16 cellular contexts compared by ENCODE assay signal in the genomic region with DNA sequence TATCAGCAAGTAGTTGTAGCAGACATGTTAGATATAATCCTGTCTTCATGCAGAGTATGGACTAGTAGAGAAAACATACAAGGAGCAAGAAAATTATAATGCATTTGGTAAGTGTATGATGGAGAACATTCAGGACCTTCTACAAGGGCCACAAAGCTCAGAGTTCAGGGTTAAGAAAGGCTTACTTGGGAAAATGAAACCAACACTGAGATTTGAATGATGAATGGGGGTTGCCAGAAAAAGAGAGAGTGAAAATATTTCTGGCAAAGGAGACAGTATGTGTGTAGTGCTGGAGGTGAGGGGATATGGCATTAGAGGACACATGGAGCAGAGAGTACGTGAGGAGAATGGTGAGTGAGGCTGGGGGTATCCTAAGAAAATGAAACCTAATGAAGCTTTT.
DNase-seq lines count a peak whose midpoint lies in the region; ATAC-seq and TF ChIP-seq lines count a peak whose summit lies in the region.
"Had no signal": no experiment of that assay in that cellular context is flagged by ENCODE, and none has a peak within 500 bp of the region (broad histone marks: within the 10 kb centered on the region; RNA-seq: fewer than 3 reads in every experiment).

No MANE protein-coding gene starts in this region.

- H3K36me3 ChIP-seq in GM23338 (ENCODE audit: insufficient read depth) (no peaks in the 10 kb centered on the region), tibial nerve (no peaks in the 10 kb centered on the region), neuronal stem cell (replicated peaks in 1 of 2; ENCODE audit: control insufficient read depth in 2 of 2, insufficient read depth in 2 of 2, low read length in 2 of 2) (no peaks in the 10 kb centered on the region)

- no peaks in the 10 kb centered on the region for H3K36me3 Mint-ChIP-seq in GM23338 (ENCODE audit: low read depth)

- no peak overlapping the region for H2BK15ac ChIP-seq in neuronal stem cell (ENCODE audit: low read length)

- DNase-seq in GM12865 (ENCODE audit: low read depth): peak; percentile 11
- DNase-seq in GM23338 (ENCODE audit: low spot score): no peak
- no peak for DNase-seq in tibial nerve (ENCODE audit: low spot score in 2 of 2)
- DNase-seq in LoVo (ENCODE audit: low spot score): no peak
- no peak for DNase-seq in neuronal stem cell (ENCODE audit: low spot score)
- no peak for DNase-seq in GM10248 (ENCODE audit: extremely low spot score)
- DNase-seq: activated T-cell treated with anti-CD3 and anti-CD28 coated beads, Interleukin-2, amount 50 U/mL, for 24 hours; amygdala; GOT3 had no signal

- H3K27ac ChIP-seq in GM23338 (ENCODE audit: low read depth) (no peak overlapping the region), tibial nerve (peak overlapping the region in 2 of 4 donors; percentile 37 to 55), neuronal stem cell (replicated peaks; ENCODE audit: low read length) (no peak overlapping the region)
- H3K27ac ChIP-seq: HL-60 had no signal

- POLR2A ChIA-PET in GM10248 (lab: Yijun Ruan, JAX): no interaction called here

- H3K79me1 ChIP-seq in neuronal stem cell (ENCODE audit: low read depth, low read length): no peaks in the 10 kb centered on the region

- H3K4me1 ChIP-seq in GM23338 (ENCODE audit: insufficient read depth): no peaks in the 10 kb centered on the region
- H3K4me1 ChIP-seq in tibial nerve: peaks cover 0 to 24% (median 3%) of the 10 kb centered on the region in 4 donors
- peaks cover 0 to 2% of the 10 kb centered on the region in 2 donors for H3K4me1 ChIP-seq in neuronal stem cell (ENCODE audit: control insufficient read depth in 2 of 2, insufficient read depth in 1 of 2, low read depth in 1 of 2, low read length in 2 of 2)

- H3K9me3 ChIP-seq in tibial nerve (no peaks in the 10 kb centered on the region), neuronal stem cell (replicated peaks in 1 of 2; ENCODE audit: control insufficient read depth in 2 of 2, insufficient read depth in 1 of 2, low read depth in 1 of 2, low read length in 2 of 2) (no peaks in the 10 kb centered on the region)

- ATAC-seq in GM19043 (IDR thresholded peaks at IDR 0.05; ENCODE audit: low read depth, unreplicated experiment) (peak; percentile 71), GM23338 (no peak), HG03378 (IDR thresholded peaks at IDR 0.05; ENCODE audit: unreplicated experiment) (peak; percentile 75)
- ATAC-seq: esophagus mucosa, left lobe of liver had no signal

- no peak for TF ChIP-seq EP300 in tibial nerve (IDR thresholded peaks at IDR 0.05)

- no peaks in the 10 kb centered on the region for H3K4me1 Mint-ChIP-seq in GM23338
- H3K4me1 Mint-ChIP-seq: B cell, nephron had no signal

- H3K9me3 Mint-ChIP-seq in GM23338: no peaks in the 10 kb centered on the region
- H3K9me3 Mint-ChIP-seq: activated T-cell treated with anti-CD3 and anti-CD28 coated beads, Interleukin-2, amount 50 U/mL, for 24 hours; nephron had no signal

- no peak overlapping the region for H2BK5ac ChIP-seq in neuronal stem cell (ENCODE audit: low read length)

- no peaks in the 10 kb centered on the region for H3K9me2 ChIP-seq in GM23338 (ENCODE audit: insufficient read depth)

- TF ChIP-seq POLR2A in tibial nerve (IDR thresholded peaks at IDR 0.05): no peak

- no peaks in the 10 kb centered on the region for H3K27me3 ChIP-seq in GM23338 (ENCODE audit: insufficient read depth)
- no peaks in the 10 kb centered on the region for H3K27me3 ChIP-seq in tibial nerve
- H3K27me3 ChIP-seq in neuronal stem cell (ENCODE audit: control insufficient read depth in 3 of 3, insufficient read depth in 3 of 3, low read depth in 1 of 3, low read length in 3 of 3): peaks cover 0 to 3% (median 0%) of the 10 kb centered on the region in 3 experiments

- 31 to 60% methylated on average over 1 of the region's 1 CpG for WGBS in tibial nerve, 2 donors
- no CpG with 5 or more reads among the region's 1 CpG for WGBS in neuronal stem cell (ENCODE audit: extremely low coverage in 2 of 2, insufficient read length in 2 of 2, insufficient replicate concordance in 1 of 2), 2 donors

- H3K23ac ChIP-seq in neuronal stem cell (ENCODE audit: low read depth, low read length, poor library complexity): no peak overlapping the region

- no peak overlapping the region for H2BK120ac ChIP-seq in neuronal stem cell (ENCODE audit: low read depth, low read length)

- H2AFZ ChIP-seq in GM23338 (0 out of 2 replicates have a peak overlapping the region, but pooled peaks have one; percentile 43), neuronal stem cell (ENCODE audit: low read length) (no peak overlapping the region)

- H3K27ac Mint-ChIP-seq in GM23338: no peak overlapping the region
- H3K27ac Mint-ChIP-seq: activated T-cell treated with anti-CD3 and anti-CD28 coated beads, Interleukin-2, amount 50 U/mL, for 24 hours; B cell; nephron had no signal

- no peak overlapping the region for H2AK5ac ChIP-seq in neuronal stem cell (ENCODE audit: low read depth, low read length)

- H2BK12ac ChIP-seq in neuronal stem cell (ENCODE audit: low read length): no peak overlapping the region

- H3K4me3 Mint-ChIP-seq in GM23338: no peak overlapping the region
- H3K4me3 Mint-ChIP-seq: activated T-cell treated with anti-CD3 and anti-CD28 coated beads, Interleukin-2, amount 50 U/mL, for 24 hours; B cell; nephron had no signal

- TF ChIP-seq CTCF in GM12865 (IDR thresholded peaks at IDR 0.05; ENCODE audit: insufficient read depth, low read depth, low read length, missing control alignments) (no peak), GM23338 (conservative IDR thresholded peaks at IDR 0.05; ENCODE audit: low read depth in 2 of 2) (no peak), tibial nerve (IDR thresholded peaks at IDR 0.05) (no peak), GM10248 (IDR thresholded peaks at IDR 0.05; ENCODE audit: control extremely low read depth, extremely low read depth, low read depth, missing control alignments) (no peak)

- H4K91ac ChIP-seq in neuronal stem cell (ENCODE audit: low read depth, low read length, poor library complexity): no peak overlapping the region

- no peak overlapping the region for H3K18ac ChIP-seq in neuronal stem cell (ENCODE audit: low read length)

- no peak overlapping the region for H3K14ac ChIP-seq in neuronal stem cell (ENCODE audit: low read length)

- no peak overlapping the region for H3K4ac ChIP-seq in neuronal stem cell (ENCODE audit: low read length)

- H3K9ac ChIP-seq in neuronal stem cell (ENCODE audit: low read depth, low read length, poor library complexity): no peak overlapping the region

- H3F3A ChIP-seq in GM23338 (replicated peaks; ENCODE audit: low read depth): no peaks in the 10 kb centered on the region

- no peak overlapping the region for H3K4me3 ChIP-seq in GM12865 (ENCODE audit: low read depth, low read length)
- H3K4me3 ChIP-seq in GM23338: no peak overlapping the region
- no peak overlapping the region for H3K4me3 ChIP-seq in tibial nerve
- H3K4me3 ChIP-seq in neuronal stem cell (ENCODE audit: low read length in 2 of 2): no peak overlapping the region

- CTCF ChIA-PET in GM10248 (lab: Yijun Ruan, JAX): interaction anchor here (1.7 to 2.1 kb wide), 2 partner anchors 13 to 18 kb away, joined by 4 read pairs; no protein-coding TSS in a partner anchor

- no peaks in the 10 kb centered on the region for H4K20me1 ChIP-seq in GM23338 (replicated peaks; ENCODE audit: insufficient read depth)

- no peaks in the 10 kb centered on the region for H3K27me3 Mint-ChIP-seq in GM23338 (ENCODE audit: insufficient read depth, low read depth, poor library complexity)
- H3K27me3 Mint-ChIP-seq: B cell had no signal

- no peak overlapping the region for H3K4me2 ChIP-seq in GM23338
- H3K4me2 ChIP-seq in neuronal stem cell (ENCODE audit: insufficient read depth, low read length, poor library complexity, severe bottlenecking): no peak overlapping the region

- H3K79me2 ChIP-seq in GM23338 (replicated peaks; ENCODE audit: insufficient read depth): no peaks in the 10 kb centered on the region

- no peak overlapping the region for H4K8ac ChIP-seq in neuronal stem cell (ENCODE audit: low read depth, low read length)

TF ChIP-seq in GM23338, 12 proteins besides CTCF, POLR2A, EP300 and RAD21 (continues in another document):
- TF ChIP-seq STAT1 (IDR thresholded peaks at IDR 0.05; ENCODE audit: unreplicated experiment) (no peak), CREB1 (CRISPR knock-in tag; IDR thresholded peaks at IDR 0.05; ENCODE audit: low read depth) (no peak), ZNF331 (CRISPR knock-in tag; IDR thresholded peaks at IDR 0.05; ENCODE audit: low read depth) (no peak)
- TF ChIP-seq, protein P1, sequence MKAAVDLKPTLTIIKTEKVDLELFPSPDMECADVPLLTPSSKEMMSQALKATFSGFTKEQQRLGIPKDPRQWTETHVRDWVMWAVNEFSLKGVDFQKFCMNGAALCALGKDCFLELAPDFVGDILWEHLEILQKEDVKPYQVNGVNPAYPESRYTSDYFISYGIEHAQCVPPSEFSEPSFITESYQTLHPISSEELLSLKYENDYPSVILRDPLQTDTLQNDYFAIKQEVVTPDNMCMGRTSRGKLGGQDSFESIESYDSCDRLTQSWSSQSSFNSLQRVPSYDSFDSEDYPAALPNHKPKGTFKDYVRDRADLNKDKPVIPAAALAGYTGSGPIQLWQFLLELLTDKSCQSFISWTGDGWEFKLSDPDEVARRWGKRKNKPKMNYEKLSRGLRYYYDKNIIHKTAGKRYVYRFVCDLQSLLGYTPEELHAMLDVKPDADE (IDR thresholded peaks at IDR 0.05): no peak
- TF ChIP-seq, protein P2, sequence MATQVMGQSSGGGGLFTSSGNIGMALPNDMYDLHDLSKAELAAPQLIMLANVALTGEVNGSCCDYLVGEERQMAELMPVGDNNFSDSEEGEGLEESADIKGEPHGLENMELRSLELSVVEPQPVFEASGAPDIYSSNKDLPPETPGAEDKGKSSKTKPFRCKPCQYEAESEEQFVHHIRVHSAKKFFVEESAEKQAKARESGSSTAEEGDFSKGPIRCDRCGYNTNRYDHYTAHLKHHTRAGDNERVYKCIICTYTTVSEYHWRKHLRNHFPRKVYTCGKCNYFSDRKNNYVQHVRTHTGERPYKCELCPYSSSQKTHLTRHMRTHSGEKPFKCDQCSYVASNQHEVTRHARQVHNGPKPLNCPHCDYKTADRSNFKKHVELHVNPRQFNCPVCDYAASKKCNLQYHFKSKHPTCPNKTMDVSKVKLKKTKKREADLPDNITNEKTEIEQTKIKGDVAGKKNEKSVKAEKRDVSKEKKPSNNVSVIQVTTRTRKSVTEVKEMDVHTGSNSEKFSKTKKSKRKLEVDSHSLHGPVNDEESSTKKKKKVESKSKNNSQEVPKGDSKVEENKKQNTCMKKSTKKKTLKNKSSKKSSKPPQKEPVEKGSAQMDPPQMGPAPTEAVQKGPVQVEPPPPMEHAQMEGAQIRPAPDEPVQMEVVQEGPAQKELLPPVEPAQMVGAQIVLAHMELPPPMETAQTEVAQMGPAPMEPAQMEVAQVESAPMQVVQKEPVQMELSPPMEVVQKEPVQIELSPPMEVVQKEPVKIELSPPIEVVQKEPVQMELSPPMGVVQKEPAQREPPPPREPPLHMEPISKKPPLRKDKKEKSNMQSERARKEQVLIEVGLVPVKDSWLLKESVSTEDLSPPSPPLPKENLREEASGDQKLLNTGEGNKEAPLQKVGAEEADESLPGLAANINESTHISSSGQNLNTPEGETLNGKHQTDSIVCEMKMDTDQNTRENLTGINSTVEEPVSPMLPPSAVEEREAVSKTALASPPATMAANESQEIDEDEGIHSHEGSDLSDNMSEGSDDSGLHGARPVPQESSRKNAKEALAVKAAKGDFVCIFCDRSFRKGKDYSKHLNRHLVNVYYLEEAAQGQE (IDR thresholded peaks at IDR 0.05; ENCODE audit: unreplicated experiment): no peak
